ENCODE assay signal across 20 cellular contexts in genomic region chr22:41254230-41254629, GRCh38. TPM values are rescaled to one million over a fixed set of nuclear protein-coding genes. Genes with fewer than 3 reads are reported as not detected.
A peak's percentile ranks its signal among the peaks of the same experiment; 100 is the strongest.
DNase-seq lines count a peak whose midpoint lies in the region; ATAC-seq and TF ChIP-seq lines count a peak whose summit lies in the region.
"Had no signal": no experiment of that assay in that cellular context is flagged by ENCODE, and none has a peak within 500 bp of the region (broad histone marks: within the 10 kb centered on the region; RNA-seq: fewer than 3 reads in every experiment).

No MANE protein-coding gene starts in this region.

- WGBS in right cardiac atrium = 88% methylated on average over 7 of the region's 7 CpGs

- no peak overlapping the region for H3K27ac ChIP-seq in right cardiac atrium (ENCODE audit: low read length)
- H3K27ac ChIP-seq: C4-2B, SK-N-MC had no signal

- peak overlapping the region; percentile 88 for H3K27ac Mint-ChIP-seq in T-helper 17 cell
- peak overlapping the region; percentile 68 for H3K27ac Mint-ChIP-seq in memory B cell
- H3K27ac Mint-ChIP-seq: B cell had no signal

- H3K4me1 Mint-ChIP-seq in T-helper 17 cell (peaks cover 2% of the 10 kb centered on the region), memory B cell (peaks cover 2% of the 10 kb centered on the region)
- H3K4me1 Mint-ChIP-seq: B cell; CD8-positive, alpha-beta memory T cell had no signal

- peak in 2 of 3 donors; percentile 6 to 17 for DNase-seq in right cardiac atrium
- DNase-seq in left cardiac atrium = no peak
- DNase-seq in T-helper 17 cell = no peak
- DNase-seq in memory B cell (ENCODE audit: low spot score in 2 of 2) = no peak
- no peak for DNase-seq in germinal center (ENCODE audit: low spot score)
- DNase-seq in SIG-M5 (lab: John Stamatoyannopoulos, UW) = no peak
- no peak for DNase-seq in GM10266 (ENCODE audit: extremely low spot score)
- DNase-seq: CD8-positive, alpha-beta memory T cell; DND-41; NCI-H1048; NCI-H1417; NCI-H1694; NCI-H2029 treated with DMSO at 0.1 percent for 48 hours; NCI-H526 treated with DMSO at 0.1 percent for 48 hours; RPMI8226; SHP77 treated with DMSO at 0.1 percent for 48 hours had no signal

- H3K27me3 Mint-ChIP-seq in T-helper 17 cell = no peaks in the 10 kb centered on the region
- no peaks in the 10 kb centered on the region for H3K27me3 Mint-ChIP-seq in memory B cell
- H3K27me3 Mint-ChIP-seq: B cell; CD8-positive, alpha-beta memory T cell had no signal

- H3K4me3 Mint-ChIP-seq in T-helper 17 cell = no peak overlapping the region
- H3K4me3 Mint-ChIP-seq in memory B cell = no peak overlapping the region
- H3K4me3 Mint-ChIP-seq: B cell; CD8-positive, alpha-beta memory T cell had no signal

- H3K4me3 ChIP-seq in right cardiac atrium (ENCODE audit: low read length) = no peak overlapping the region
- H3K4me3 ChIP-seq: SK-N-MC had no signal

- no peaks in the 10 kb centered on the region for H3K9me3 Mint-ChIP-seq in memory B cell
- H3K9me3 Mint-ChIP-seq: CD8-positive, alpha-beta memory T cell had no signal

- H3K9me3 ChIP-seq in right cardiac atrium (ENCODE audit: control insufficient read depth, low read length) = no peaks in the 10 kb centered on the region
- no peaks in the 10 kb centered on the region for H3K9me3 ChIP-seq in T-helper 17 cell (ENCODE audit: control insufficient read depth, low read length, poor library complexity, severe bottlenecking)

- intact Hi-C loops in right cardiac atrium (cut with DNase I) = no loop called here
- intact Hi-C loops in left cardiac atrium (cut with DNase I) = no loop called here

- TF ChIP-seq CTCF in GM10266 (IDR thresholded peaks at IDR 0.05; ENCODE audit: control insufficient read depth, insufficient read depth, low read depth, missing control alignments) = no peak

- ATAC-seq in right cardiac atrium (no peak), left cardiac atrium (no peak), T-helper 17 cell (no peak), memory B cell (ENCODE audit: low read depth) (no peak)

- no peaks in the 10 kb centered on the region for H3K4me1 ChIP-seq in right cardiac atrium (ENCODE audit: control insufficient read depth, insufficient read depth, low read length)

- no peaks in the 10 kb centered on the region for H3K27me3 ChIP-seq in right cardiac atrium (ENCODE audit: control insufficient read depth, insufficient read depth)

- H3K36me3 Mint-ChIP-seq in T-helper 17 cell (ENCODE audit: low read depth) (peaks cover 7% of the 10 kb centered on the region), memory B cell (peaks cover 39% of the 10 kb centered on the region)

RNA-seq across cellular contexts. Expression of gene CHADL, which starts 13.5 kb away (rescaled TPM):
- total RNA-seq in right cardiac atrium (10 to 100 TPM; 15.5 to 25.7 (median 21.8) TPM), left cardiac atrium (10 to 100 TPM in 1 of 2 donors, 1 to 10 TPM in 1; 7.7 to 14.4 TPM), T-helper 17 cell (1 to 10 TPM; 1.6 to 3.5 TPM)
- 39.2 TPM for polyA plus RNA-seq in right cardiac atrium
- total RNA-seq: HT-29 had no signal

RNA-seq across cellular contexts. Expression of gene RANGAP1, which starts 31.8 kb away (rescaled TPM):
- total RNA-seq in right cardiac atrium (10 to 100 TPM; 26.0 to 38.5 (median 33.4) TPM), left cardiac atrium (10 to 100 TPM; 33.7 to 34.0 TPM), T-helper 17 cell (100 to 1,000 TPM; 114 to 142 TPM)
- 26.9 TPM for polyA plus RNA-seq in right cardiac atrium

RNA-seq across cellular contexts. Expression of gene ZC3H7B, which starts 47.1 kb away (rescaled TPM):
- total RNA-seq in right cardiac atrium = 10 to 100 TPM; 35.4 to 43.5 (median 39.2) TPM
- 35.2 TPM for polyA plus RNA-seq in right cardiac atrium
- 10 to 100 TPM; 35.0 to 39.3 TPM for total RNA-seq in left cardiac atrium
- total RNA-seq in T-helper 17 cell = 10 to 100 TPM; 33.5 to 35.9 TPM

RNA-seq across cellular contexts. Expression of gene L3MBTL2, which starts 49.1 kb away (rescaled TPM):
- 10 to 100 TPM; 17.5 to 18.6 (median 18.2) TPM for total RNA-seq in right cardiac atrium
- 9.6 TPM for polyA plus RNA-seq in right cardiac atrium
- 10 to 100 TPM; 13.6 to 15.4 TPM for total RNA-seq in left cardiac atrium
- 10 to 100 TPM; 28.9 to 31.1 TPM for total RNA-seq in T-helper 17 cell

Comparison
In these comparisons a context has a peak if more than half of its experiments do, and no peak if none do; other contexts are left out.
1. DNase-seq: peak in right cardiac atrium (2 of 3); none in left cardiac atrium (single experiment), T-helper 17 cell (0 of 3), memory B cell (0 of 2), germinal center (single experiment), SIG-M5 (single experiment) and GM10266 (single experiment).